Comparison of ENCODE assay signal across 1 cellular context in genomic region chr17:4788159-4788806, GRCh38.
TF ChIP-seq lines count a peak whose summit lies in the region.

No MANE protein-coding gene starts in this region.

TF ChIP-seq in HepG2, 621 proteins besides CTCF, POLR2A, EP300 and RAD21 (continued from another document and continues in another):
- TF ChIP-seq, protein P1, sequence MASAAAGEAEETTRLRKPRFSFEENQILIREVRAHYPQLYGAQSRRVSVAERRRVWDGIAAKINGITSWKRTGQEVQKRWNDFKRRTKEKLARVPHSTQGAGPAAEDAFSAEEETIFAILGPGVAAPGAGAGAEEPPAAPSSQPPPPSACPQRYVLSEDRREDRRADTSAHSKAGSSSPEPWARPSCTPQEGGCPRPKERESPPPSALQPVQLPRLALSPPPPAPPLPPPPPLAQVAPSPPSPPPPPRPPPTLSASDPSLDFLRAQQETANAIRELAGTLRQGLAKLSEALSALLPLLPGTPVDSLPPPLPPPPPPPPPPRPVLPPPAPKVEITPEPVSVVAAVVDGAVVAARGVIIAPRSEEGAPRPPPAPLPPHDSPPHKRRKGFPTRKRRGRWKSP (CRISPR knock-in tag; IDR thresholded peaks at IDR 0.05), result no peak
- 0 out of 2 replicates have a peak, but pooled peaks have one; percentile 1 for TF ChIP-seq ARNTL (CRISPR knock-in tag; IDR thresholded peaks at IDR 0.05)
- peak; percentile 4; the same call in 1 of the 2 replicates for TF ChIP-seq NR2F6 (IDR thresholded peaks at IDR 0.05)
- TF ChIP-seq NR2F6 (CRISPR knock-in tag; IDR thresholded peaks at IDR 0.05), result no peak
- TF ChIP-seq LCORL (IDR thresholded peaks at IDR 0.05), result 0 out of 2 replicates have a peak, but pooled peaks have one; percentile 8
- no peak for TF ChIP-seq LCORL (CRISPR knock-in tag; IDR thresholded peaks at IDR 0.05)
- no peak for TF ChIP-seq FIP1L1 (IDR thresholded peaks at IDR 0.05; ENCODE audit: borderline replicate concordance, insufficient read depth, low read depth, low read length)
- TF ChIP-seq ZNF720 (CRISPR knock-in tag; IDR thresholded peaks at IDR 0.05), result no peak
- TF ChIP-seq TFDP1 (CRISPR knock-in tag; IDR thresholded peaks at IDR 0.05; ENCODE audit: borderline replicate concordance), result no peak
- TF ChIP-seq ATF1 (CRISPR knock-in tag; IDR thresholded peaks at IDR 0.05), result peak; percentile 36; the same call in 1 of the 2 replicates
- TF ChIP-seq EHMT2 (IDR thresholded peaks at IDR 0.05; ENCODE audit: borderline replicate concordance, low read depth, low read length), result 0 out of 2 replicates have a peak, but pooled peaks have one; percentile 27
- TF ChIP-seq ZFP36L2 (CRISPR knock-in tag; IDR thresholded peaks at IDR 0.05), result no peak
- peak; percentile 21; the same call in 1 of the 2 replicates for TF ChIP-seq NKX3-1 (CRISPR knock-in tag; IDR thresholded peaks at IDR 0.05)
- TF ChIP-seq ZNF263 (CRISPR knock-in tag; IDR thresholded peaks at IDR 0.05), result 0 out of 2 replicates have a peak, but pooled peaks have one; percentile 27
- TF ChIP-seq, protein P2, sequence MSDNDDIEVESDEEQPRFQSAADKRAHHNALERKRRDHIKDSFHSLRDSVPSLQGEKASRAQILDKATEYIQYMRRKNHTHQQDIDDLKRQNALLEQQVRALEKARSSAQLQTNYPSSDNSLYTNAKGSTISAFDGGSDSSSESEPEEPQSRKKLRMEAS (IDR thresholded peaks at IDR 0.05), result no peak
- no peak for TF ChIP-seq MTERF4 (CRISPR knock-in tag; IDR thresholded peaks at IDR 0.05)
- TF ChIP-seq, protein P3, sequence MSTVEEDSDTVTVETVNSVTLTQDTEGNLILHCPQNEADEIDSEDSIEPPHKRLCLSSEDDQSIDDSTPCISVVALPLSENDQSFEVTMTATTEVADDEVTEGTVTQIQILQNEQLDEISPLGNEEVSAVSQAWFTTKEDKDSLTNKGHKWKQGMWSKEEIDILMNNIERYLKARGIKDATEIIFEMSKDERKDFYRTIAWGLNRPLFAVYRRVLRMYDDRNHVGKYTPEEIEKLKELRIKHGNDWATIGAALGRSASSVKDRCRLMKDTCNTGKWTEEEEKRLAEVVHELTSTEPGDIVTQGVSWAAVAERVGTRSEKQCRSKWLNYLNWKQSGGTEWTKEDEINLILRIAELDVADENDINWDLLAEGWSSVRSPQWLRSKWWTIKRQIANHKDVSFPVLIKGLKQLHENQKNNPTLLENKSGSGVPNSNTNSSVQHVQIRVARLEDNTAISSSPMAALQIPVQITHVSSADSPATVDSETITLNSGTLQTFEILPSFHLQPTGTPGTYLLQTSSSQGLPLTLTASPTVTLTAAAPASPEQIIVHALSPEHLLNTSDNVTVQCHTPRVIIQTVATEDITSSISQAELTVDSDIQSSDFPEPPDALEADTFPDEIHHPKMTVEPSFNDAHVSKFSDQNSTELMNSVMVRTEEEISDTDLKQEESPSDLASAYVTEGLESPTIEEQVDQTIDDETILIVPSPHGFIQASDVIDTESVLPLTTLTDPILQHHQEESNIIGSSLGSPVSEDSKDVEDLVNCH (CRISPR knock-in tag; IDR thresholded peaks at IDR 0.05), result no peak
- 0 out of 2 replicates have a peak, but pooled peaks have one; percentile 31 for TF ChIP-seq NR2C2 (CRISPR knock-in tag; IDR thresholded peaks at IDR 0.05; ENCODE audit: borderline replicate concordance)
- TF ChIP-seq ZNF331 (CRISPR knock-in tag; IDR thresholded peaks at IDR 0.05), result no peak
- TF ChIP-seq, protein P4, sequence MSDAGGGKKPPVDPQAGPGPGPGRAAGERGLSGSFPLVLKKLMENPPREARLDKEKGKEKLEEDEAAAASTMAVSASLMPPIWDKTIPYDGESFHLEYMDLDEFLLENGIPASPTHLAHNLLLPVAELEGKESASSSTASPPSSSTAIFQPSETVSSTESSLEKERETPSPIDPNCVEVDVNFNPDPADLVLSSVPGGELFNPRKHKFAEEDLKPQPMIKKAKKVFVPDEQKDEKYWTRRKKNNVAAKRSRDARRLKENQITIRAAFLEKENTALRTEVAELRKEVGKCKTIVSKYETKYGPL (CRISPR knock-in tag; IDR thresholded peaks at IDR 0.05), result peak; percentile 69; the same call in 1 of the 2 replicates
- TF ChIP-seq, protein P5, sequence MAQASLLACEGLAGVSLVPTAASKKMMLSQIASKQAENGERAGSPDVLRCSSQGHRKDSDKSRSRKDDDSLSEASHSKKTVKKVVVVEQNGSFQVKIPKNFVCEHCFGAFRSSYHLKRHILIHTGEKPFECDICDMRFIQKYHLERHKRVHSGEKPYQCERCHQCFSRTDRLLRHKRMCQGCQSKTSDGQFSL (CRISPR knock-in tag; IDR thresholded peaks at IDR 0.05), result peak; percentile 11; the same call in 1 of the 2 replicates
- no peak for TF ChIP-seq SNRNP70 (IDR thresholded peaks at IDR 0.05; ENCODE audit: low read depth, low read length)
- TF ChIP-seq, protein P6, sequence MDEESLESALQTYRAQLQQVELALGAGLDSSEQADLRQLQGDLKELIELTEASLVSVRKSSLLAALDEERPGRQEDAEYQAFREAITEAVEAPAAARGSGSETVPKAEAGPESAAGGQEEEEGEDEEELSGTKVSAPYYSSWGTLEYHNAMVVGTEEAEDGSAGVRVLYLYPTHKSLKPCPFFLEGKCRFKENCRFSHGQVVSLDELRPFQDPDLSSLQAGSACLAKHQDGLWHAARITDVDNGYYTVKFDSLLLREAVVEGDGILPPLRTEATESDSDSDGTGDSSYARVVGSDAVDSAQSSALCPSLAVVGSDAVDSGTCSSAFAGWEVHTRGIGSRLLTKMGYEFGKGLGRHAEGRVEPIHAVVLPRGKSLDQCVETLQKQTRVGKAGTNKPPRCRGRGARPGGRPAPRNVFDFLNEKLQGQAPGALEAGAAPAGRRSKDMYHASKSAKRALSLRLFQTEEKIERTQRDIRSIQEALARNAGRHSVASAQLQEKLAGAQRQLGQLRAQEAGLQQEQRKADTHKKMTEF (CRISPR knock-in tag; IDR thresholded peaks at IDR 0.05), result no peak
- TF ChIP-seq ZNF34 (CRISPR knock-in tag; IDR thresholded peaks at IDR 0.05; ENCODE audit: borderline replicate concordance), result 0 out of 2 replicates have a peak, but pooled peaks have one; percentile 19
- TF ChIP-seq CBFB (CRISPR knock-in tag; IDR thresholded peaks at IDR 0.05), result no peak
- TF ChIP-seq ZNF788 (CRISPR knock-in tag; IDR thresholded peaks at IDR 0.05; ENCODE audit: borderline replicate concordance), result 0 out of 2 replicates have a peak, but pooled peaks have one; percentile 5
- 0 out of 2 replicates have a peak, but pooled peaks have one; percentile 16 for TF ChIP-seq ZNF383 (CRISPR knock-in tag; IDR thresholded peaks at IDR 0.05; ENCODE audit: borderline replicate concordance)
- TF ChIP-seq, protein P7, sequence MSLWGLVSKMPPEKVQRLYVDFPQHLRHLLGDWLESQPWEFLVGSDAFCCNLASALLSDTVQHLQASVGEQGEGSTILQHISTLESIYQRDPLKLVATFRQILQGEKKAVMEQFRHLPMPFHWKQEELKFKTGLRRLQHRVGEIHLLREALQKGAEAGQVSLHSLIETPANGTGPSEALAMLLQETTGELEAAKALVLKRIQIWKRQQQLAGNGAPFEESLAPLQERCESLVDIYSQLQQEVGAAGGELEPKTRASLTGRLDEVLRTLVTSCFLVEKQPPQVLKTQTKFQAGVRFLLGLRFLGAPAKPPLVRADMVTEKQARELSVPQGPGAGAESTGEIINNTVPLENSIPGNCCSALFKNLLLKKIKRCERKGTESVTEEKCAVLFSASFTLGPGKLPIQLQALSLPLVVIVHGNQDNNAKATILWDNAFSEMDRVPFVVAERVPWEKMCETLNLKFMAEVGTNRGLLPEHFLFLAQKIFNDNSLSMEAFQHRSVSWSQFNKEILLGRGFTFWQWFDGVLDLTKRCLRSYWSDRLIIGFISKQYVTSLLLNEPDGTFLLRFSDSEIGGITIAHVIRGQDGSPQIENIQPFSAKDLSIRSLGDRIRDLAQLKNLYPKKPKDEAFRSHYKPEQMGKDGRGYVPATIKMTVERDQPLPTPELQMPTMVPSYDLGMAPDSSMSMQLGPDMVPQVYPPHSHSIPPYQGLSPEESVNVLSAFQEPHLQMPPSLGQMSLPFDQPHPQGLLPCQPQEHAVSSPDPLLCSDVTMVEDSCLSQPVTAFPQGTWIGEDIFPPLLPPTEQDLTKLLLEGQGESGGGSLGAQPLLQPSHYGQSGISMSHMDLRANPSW (CRISPR knock-in tag; IDR thresholded peaks at IDR 0.05; ENCODE audit: borderline replicate concordance), result 0 out of 2 replicates have a peak, but pooled peaks have one; percentile 51
- TF ChIP-seq IRF2 (CRISPR knock-in tag; IDR thresholded peaks at IDR 0.05), result no peak
- TF ChIP-seq BRCA1 (CRISPR knock-in tag; IDR thresholded peaks at IDR 0.05), result 0 out of 2 replicates have a peak, but pooled peaks have one; percentile 39
- no peak; the same call in 1 of the 2 replicates for TF ChIP-seq GZF1 (CRISPR knock-in tag; IDR thresholded peaks at IDR 0.05)
- no peak for TF ChIP-seq MXD3 (CRISPR knock-in tag; IDR thresholded peaks at IDR 0.05)
- TF ChIP-seq NR2F1 (CRISPR knock-in tag; IDR thresholded peaks at IDR 0.05), result peak in 1 of 2 experiments; percentile 55; a peak in 2 of 4 replicates
- 0 out of 2 replicates have a peak, but pooled peaks have one; percentile 4 for TF ChIP-seq HOMEZ (CRISPR knock-in tag; IDR thresholded peaks at IDR 0.05; ENCODE audit: low read depth)
- no peak for TF ChIP-seq XRCC5 (optimal IDR thresholded peaks at IDR 0.05; ENCODE audit: low read length)
- TF ChIP-seq, protein P8, sequence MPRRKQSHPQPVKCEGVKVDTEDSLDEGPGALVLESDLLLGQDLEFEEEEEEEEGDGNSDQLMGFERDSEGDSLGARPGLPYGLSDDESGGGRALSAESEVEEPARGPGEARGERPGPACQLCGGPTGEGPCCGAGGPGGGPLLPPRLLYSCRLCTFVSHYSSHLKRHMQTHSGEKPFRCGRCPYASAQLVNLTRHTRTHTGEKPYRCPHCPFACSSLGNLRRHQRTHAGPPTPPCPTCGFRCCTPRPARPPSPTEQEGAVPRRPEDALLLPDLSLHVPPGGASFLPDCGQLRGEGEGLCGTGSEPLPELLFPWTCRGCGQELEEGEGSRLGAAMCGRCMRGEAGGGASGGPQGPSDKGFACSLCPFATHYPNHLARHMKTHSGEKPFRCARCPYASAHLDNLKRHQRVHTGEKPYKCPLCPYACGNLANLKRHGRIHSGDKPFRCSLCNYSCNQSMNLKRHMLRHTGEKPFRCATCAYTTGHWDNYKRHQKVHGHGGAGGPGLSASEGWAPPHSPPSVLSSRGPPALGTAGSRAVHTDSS (CRISPR knock-in tag; conservative IDR thresholded peaks at IDR 0.05), result no peak
- TF ChIP-seq, protein P9, sequence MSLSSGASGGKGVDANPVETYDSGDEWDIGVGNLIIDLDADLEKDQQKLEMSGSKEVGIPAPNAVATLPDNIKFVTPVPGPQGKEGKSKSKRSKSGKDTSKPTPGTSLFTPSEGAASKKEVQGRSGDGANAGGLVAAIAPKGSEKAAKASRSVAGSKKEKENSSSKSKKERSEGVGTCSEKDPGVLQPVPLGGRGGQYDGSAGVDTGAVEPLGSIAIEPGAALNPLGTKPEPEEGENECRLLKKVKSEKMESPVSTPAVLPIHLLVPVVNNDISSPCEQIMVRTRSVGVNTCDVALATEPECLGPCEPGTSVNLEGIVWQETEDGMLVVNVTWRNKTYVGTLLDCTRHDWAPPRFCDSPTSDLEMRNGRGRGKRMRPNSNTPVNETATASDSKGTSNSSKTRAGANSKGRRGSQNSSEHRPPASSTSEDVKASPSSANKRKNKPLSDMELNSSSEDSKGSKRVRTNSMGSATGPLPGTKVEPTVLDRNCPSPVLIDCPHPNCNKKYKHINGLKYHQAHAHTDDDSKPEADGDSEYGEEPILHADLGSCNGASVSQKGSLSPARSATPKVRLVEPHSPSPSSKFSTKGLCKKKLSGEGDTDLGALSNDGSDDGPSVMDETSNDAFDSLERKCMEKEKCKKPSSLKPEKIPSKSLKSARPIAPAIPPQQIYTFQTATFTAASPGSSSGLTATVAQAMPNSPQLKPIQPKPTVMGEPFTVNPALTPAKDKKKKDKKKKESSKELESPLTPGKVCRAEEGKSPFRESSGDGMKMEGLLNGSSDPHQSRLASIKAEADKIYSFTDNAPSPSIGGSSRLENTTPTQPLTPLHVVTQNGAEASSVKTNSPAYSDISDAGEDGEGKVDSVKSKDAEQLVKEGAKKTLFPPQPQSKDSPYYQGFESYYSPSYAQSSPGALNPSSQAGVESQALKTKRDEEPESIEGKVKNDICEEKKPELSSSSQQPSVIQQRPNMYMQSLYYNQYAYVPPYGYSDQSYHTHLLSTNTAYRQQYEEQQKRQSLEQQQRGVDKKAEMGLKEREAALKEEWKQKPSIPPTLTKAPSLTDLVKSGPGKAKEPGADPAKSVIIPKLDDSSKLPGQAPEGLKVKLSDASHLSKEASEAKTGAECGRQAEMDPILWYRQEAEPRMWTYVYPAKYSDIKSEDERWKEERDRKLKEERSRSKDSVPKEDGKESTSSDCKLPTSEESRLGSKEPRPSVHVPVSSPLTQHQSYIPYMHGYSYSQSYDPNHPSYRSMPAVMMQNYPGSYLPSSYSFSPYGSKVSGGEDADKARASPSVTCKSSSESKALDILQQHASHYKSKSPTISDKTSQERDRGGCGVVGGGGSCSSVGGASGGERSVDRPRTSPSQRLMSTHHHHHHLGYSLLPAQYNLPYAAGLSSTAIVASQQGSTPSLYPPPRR (CRISPR knock-in tag; IDR thresholded peaks at IDR 0.05; ENCODE audit: borderline replicate concordance), result no peak; the same call in 1 of the 2 replicates
- TF ChIP-seq ZMYM2 (CRISPR knock-in tag; IDR thresholded peaks at IDR 0.05), result peak; percentile 80
- TF ChIP-seq ZMYM3 (CRISPR knock-in tag; IDR thresholded peaks at IDR 0.05), result peak; percentile 54
- TF ChIP-seq ZSCAN12 (CRISPR knock-in tag; IDR thresholded peaks at IDR 0.05), result 0 out of 2 replicates have a peak, but pooled peaks have one; percentile 58
